ENCODE assay signal across 13 cellular contexts in genomic region chrX:108399427-108400165, GRCh38. TPM values are rescaled to one million over a fixed set of nuclear protein-coding genes. Genes with fewer than 3 reads are reported as not detected.
DNase-seq lines count a peak whose midpoint lies in the region; ATAC-seq and TF ChIP-seq lines count a peak whose summit lies in the region.
"Had no signal": no experiment of that assay in that cellular context is flagged by ENCODE, and none has a peak within 500 bp of the region (broad histone marks: within the 10 kb centered on the region; RNA-seq: fewer than 3 reads in every experiment).

No MANE protein-coding gene starts in this region.

- H3K4me1 ChIP-seq in trophoblast cell (ENCODE audit: control insufficient read depth in 1 of 2, insufficient read depth in 2 of 2, low read length in 2 of 2) (peaks cover 0 to 2% of the 10 kb centered on the region in 2 experiments), heart left ventricle (peaks cover 0 to 10% (median 0%) of the 10 kb centered on the region in 12 donors)

- H3K79me1 ChIP-seq in trophoblast cell (ENCODE audit: low read length), result peaks cover 2% of the 10 kb centered on the region

- H3K4me3 ChIP-seq in trophoblast cell (ENCODE audit: low read depth, low read length) (no peak overlapping the region), heart left ventricle (no peak overlapping the region)

- ATAC-seq in GM21390 (IDR thresholded peaks at IDR 0.05; ENCODE audit: unreplicated experiment) (no peak), heart left ventricle (no peak)
- ATAC-seq: stimulated activated naive CD8-positive, alpha-beta T cell treated with anti-CD3 and anti-CD28 coated beads, Interleukin-15, amount 100 ng/mL, for 72 hours had no signal

- no peak for TF ChIP-seq POLR2A in heart left ventricle (IDR thresholded peaks at IDR 0.05)

- no peak overlapping the region for H3K4ac ChIP-seq in trophoblast cell (ENCODE audit: low read depth, low read length)

- H3K27me3 ChIP-seq in trophoblast cell (ENCODE audit: insufficient read depth, low read length) (no peaks in the 10 kb centered on the region), heart left ventricle (peaks cover 0 to 7% (median 0%) of the 10 kb centered on the region in 9 donors)

- H3K9me3 ChIP-seq in trophoblast cell (ENCODE audit: insufficient read depth, low read depth, low read length) (no peaks in the 10 kb centered on the region), heart left ventricle (no peaks in the 10 kb centered on the region)

- no peak overlapping the region for H2AFZ ChIP-seq in trophoblast cell (ENCODE audit: insufficient read depth, low read length, poor library complexity)

- H2BK5ac ChIP-seq in trophoblast cell (ENCODE audit: low read depth, low read length, poor library complexity), result no peak overlapping the region

- no peaks in the 10 kb centered on the region for H3K79me2 ChIP-seq in trophoblast cell (ENCODE audit: control insufficient read depth, insufficient read depth, low read length, poor library complexity)

- H3K4me2 ChIP-seq in trophoblast cell (ENCODE audit: low read length), result no peak overlapping the region

- H2AK5ac ChIP-seq in trophoblast cell (ENCODE audit: low read length), result no peak overlapping the region

- DNase-seq in EL, result peak; percentile 76
- DNase-seq in NCI-H2081 (lab: John Stamatoyannopoulos, UW), result peak; percentile 32 to 70
- peak; percentile 55 for DNase-seq in dermis blood vessel endothelial cell
- no peak for DNase-seq in trophoblast cell
- DNase-seq in T-helper 1 cell, result no peak
- no peak for DNase-seq in stimulated activated CD8-positive, alpha-beta memory T cell treated with anti-CD3 and anti-CD28 coated beads, Interleukin-4, amount 100 ng/mL, for 48 hours
- DNase-seq in heart left ventricle, result no peak
- DNase-seq: CD4-positive, alpha-beta T cell; kidney glomerular epithelial cell; NCI-H187; retina; stimulated activated naive CD8-positive, alpha-beta T cell treated with anti-CD3 and anti-CD28 coated beads, Interleukin-15, amount 100 ng/mL, for 72 hours had no signal

- H3K9ac ChIP-seq in trophoblast cell (ENCODE audit: low read length), result no peak overlapping the region

- H3K27ac ChIP-seq in trophoblast cell (ENCODE audit: low read depth, low read length) (peak overlapping the region; percentile 70), heart left ventricle (no peak overlapping the region)

- intact Hi-C loops in heart left ventricle (cut with DNase I), result no loop called here

- no peak overlapping the region for H4K12ac ChIP-seq in trophoblast cell (ENCODE audit: low read depth, low read length)

- H3K23ac ChIP-seq in trophoblast cell (ENCODE audit: low read length), result no peak overlapping the region

- H2BK120ac ChIP-seq in trophoblast cell (ENCODE audit: insufficient read depth, low read length, poor library complexity), result no peak overlapping the region

- H3K36me3 ChIP-seq in trophoblast cell (ENCODE audit: control insufficient read depth in 1 of 2, insufficient read depth in 2 of 2, low read length in 2 of 2), result no peaks in the 10 kb centered on the region
- no peaks in the 10 kb centered on the region for H3K36me3 ChIP-seq in heart left ventricle

- H4K8ac ChIP-seq in trophoblast cell (ENCODE audit: low read depth, low read length), result no peak overlapping the region

- no peak overlapping the region for H2BK12ac ChIP-seq in trophoblast cell (ENCODE audit: low read length)

- no peak overlapping the region for H3K14ac ChIP-seq in trophoblast cell (ENCODE audit: low read length)

- WGBS in trophoblast cell (ENCODE audit: extremely low coverage, insufficient coverage, insufficient read length), result no CpG with 5 or more reads among the region's 1 CpG
- 56 to 84% (median 73%) methylated on average over 1 of the region's 1 CpG for WGBS in heart left ventricle, 4 donors

- H4K91ac ChIP-seq in trophoblast cell (ENCODE audit: low read depth, low read length), result no peak overlapping the region

- H3K18ac ChIP-seq in trophoblast cell (ENCODE audit: low read length), result no peak overlapping the region

- no peak for TF ChIP-seq CTCF in heart left ventricle (IDR thresholded peaks at IDR 0.05)

RNA-seq across cellular contexts. Expression of gene COL4A6, which starts 38.6 kb away (rescaled TPM):
- total RNA-seq in dermis blood vessel endothelial cell (0.68 and 1.3 TPM in 2 replicates), heart left ventricle (10 to 100 TPM in 2 of 9 donors, 1 to 10 TPM in 7; 4.6 to 14.0 (median 7.7) TPM)
- 13.0 and 13.7 TPM in 2 replicates for polyA plus RNA-seq in trophoblast cell (2013)
- 1 to 10 TPM; 2.9 to 7.2 TPM for polyA plus RNA-seq in heart left ventricle
- total RNA-seq: CD4-positive, alpha-beta T cell had no signal

RNA-seq across cellular contexts. Expression of gene COL4A5, which starts 40.0 kb away (rescaled TPM):
- total RNA-seq in dermis blood vessel endothelial cell (48.0 and 54.9 TPM in 2 replicates), heart left ventricle (10 to 100 TPM in 3 of 9 donors, 1 to 10 TPM in 6; 4.2 to 12.7 (median 7.7) TPM)
- 40.7 and 49.7 TPM in 2 replicates for polyA plus RNA-seq in trophoblast cell (2013)
- polyA plus RNA-seq in heart left ventricle, result 1 to 10 TPM; 4.0 to 9.6 TPM
- total RNA-seq: CD4-positive, alpha-beta T cell had no signal

Comparison
In these comparisons a context has a peak if more than half of its experiments do, and no peak if none do; other contexts are left out.
1. DNase-seq: peak in EL (single experiment), NCI-H2081 (2 of 2) and dermis blood vessel endothelial cell (single experiment); none in trophoblast cell (0 of 2), T-helper 1 cell (0 of 5), stimulated activated CD8-positive, alpha-beta memory T cell treated with anti-CD3 and anti-CD28 coated beads, Interleukin-4, amount 100 ng/mL, for 48 hours (single experiment) and heart left ventricle (0 of 5).